Comparison of ENCODE assay signal across 19 cellular contexts in genomic region chr7:107224374-107224773, GRCh38. TPM values are rescaled to one million over a fixed set of nuclear protein-coding genes. Genes with fewer than 3 reads are reported as not detected.
A peak's percentile ranks its signal among the peaks of the same experiment; 100 is the strongest.
DNase-seq lines count a peak whose midpoint lies in the region; ATAC-seq and TF ChIP-seq lines count a peak whose summit lies in the region.
"Had no signal": no experiment of that assay in that cellular context is flagged by ENCODE, and none has a peak within 500 bp of the region (broad histone marks: within the 10 kb centered on the region; RNA-seq: fewer than 3 reads in every experiment).

No MANE protein-coding gene starts in this region.

- ATAC-seq in Right ventricle myocardium inferior: peak; percentile 38
- ATAC-seq in Right ventricle myocardium superior (ENCODE audit: poor library complexity): no peak
- ATAC-seq in left ventricle myocardium superior: peak; percentile 4
- ATAC-seq in GM19023 (IDR thresholded peaks at IDR 0.05; ENCODE audit: unreplicated experiment): no peak
- ATAC-seq: PC-3 had no signal

- H3K4me1 Mint-ChIP-seq in nephron (peaks cover 19% of the 10 kb centered on the region), type B pancreatic cell (ENCODE audit: unreplicated experiment) (peaks cover 18% of the 10 kb centered on the region)
- no peaks in the 10 kb centered on the region for H3K4me1 Mint-ChIP-seq in CD8-positive, alpha-beta memory T cell

- no peak for DNase-seq in Right ventricle myocardium inferior (ENCODE audit: missing footprints)
- DNase-seq in Right ventricle myocardium superior: no peak
- no peak for DNase-seq in left ventricle myocardium superior
- no peak for DNase-seq in type B pancreatic cell (ENCODE audit: extremely low spot score, unreplicated experiment)
- DNase-seq in vagina (ENCODE audit: extremely low spot score in 2 of 2): no peak
- DNase-seq in CD8-positive, alpha-beta memory T cell: no peak
- DNase-seq: BE2C; CD4-positive, alpha-beta memory T cell; GM23248; HCEC 1CT; KG1; NCI-H1436 treated with DMSO at 0.1 percent for 48 hours; NCI-H2081; NCI-H510A treated with DMSO at 0.1 percent for 48 hours; PC-3 had no signal

- intact Hi-C loops in Right ventricle myocardium inferior (cut with DNase I) (loop anchor here (5.0 kb wide), 1 partner anchor 253 kb away; no protein-coding TSS in a partner anchor), Right ventricle myocardium superior (cut with DNase I) (no loop called here), left ventricle myocardium superior (cut with micrococcal nuclease) (loop anchor here (10.0 kb wide), 1 partner anchor 50 kb away; no protein-coding TSS in a partner anchor), vagina (cut with DNase I) (no loop called here)

- POLR2A ChIA-PET in CD8-positive, alpha-beta memory T cell (lab: Charles Lee): interaction anchor here (0.5 kb wide), 1 partner anchor 9 kb away, joined by 3 read pairs; no protein-coding TSS in a partner anchor

- no peaks in the 10 kb centered on the region for H3K27me3 ChIP-seq in vagina
- no peaks in the 10 kb centered on the region for H3K27me3 ChIP-seq in CD8-positive, alpha-beta memory T cell (ENCODE audit: insufficient read depth, low read length, poor library complexity, severe bottlenecking)
- H3K27me3 ChIP-seq: BE2C had no signal

- no peak overlapping the region for H3K27ac ChIP-seq in vagina
- no peak overlapping the region for H3K27ac ChIP-seq in CD8-positive, alpha-beta memory T cell (ENCODE audit: low read depth, low read length)
- H3K27ac ChIP-seq: 22Rv1, GM23248, RWPE1 had no signal

- H3K9me3 ChIP-seq in vagina: no peaks in the 10 kb centered on the region
- H3K9me3 ChIP-seq in CD8-positive, alpha-beta memory T cell (ENCODE audit: low read length): no peaks in the 10 kb centered on the region
- H3K9me3 ChIP-seq: BE2C had no signal

- no peaks in the 10 kb centered on the region for H3K4me1 ChIP-seq in vagina
- no peaks in the 10 kb centered on the region for H3K4me1 ChIP-seq in CD8-positive, alpha-beta memory T cell (ENCODE audit: insufficient read depth, low read length)
- H3K4me1 ChIP-seq: BE2C had no signal

- TF ChIP-seq CTCF in nephron (IDR thresholded peaks at IDR 0.05; ENCODE audit: unreplicated experiment in 3 of 3): no peak
- TF ChIP-seq CTCF in type B pancreatic cell (conservative IDR thresholded peaks at IDR 0.05): no peak
- no peak for TF ChIP-seq CTCF in vagina (IDR thresholded peaks at IDR 0.05)

- no peaks in the 10 kb centered on the region for H3K9me3 Mint-ChIP-seq in nephron
- H3K9me3 Mint-ChIP-seq in type B pancreatic cell: no peaks in the 10 kb centered on the region
- H3K9me3 Mint-ChIP-seq in CD8-positive, alpha-beta memory T cell: peaks cover 0 to 2% (median 0%) of the 10 kb centered on the region in 5 donors

- TF ChIP-seq POLR2A in vagina (IDR thresholded peaks at IDR 0.05): no peak

- no peaks in the 10 kb centered on the region for H3K36me3 ChIP-seq in vagina
- H3K36me3 ChIP-seq in CD8-positive, alpha-beta memory T cell (ENCODE audit: insufficient read depth, low read length): peaks cover 3% of the 10 kb centered on the region
- H3K36me3 ChIP-seq: BE2C had no signal

- H3K27me3 Mint-ChIP-seq in nephron (ENCODE audit: low read depth): peaks cover 4% of the 10 kb centered on the region
- H3K27me3 Mint-ChIP-seq in type B pancreatic cell: no peaks in the 10 kb centered on the region
- no peaks in the 10 kb centered on the region for H3K27me3 Mint-ChIP-seq in CD8-positive, alpha-beta memory T cell
- H3K27me3 Mint-ChIP-seq: CD4-positive, alpha-beta memory T cell had no signal

- CTCF ChIA-PET in CD8-positive, alpha-beta memory T cell (lab: Charles Lee): interaction anchor here (0.9 kb wide), 1 partner anchor 49 kb away, joined by 3 read pairs; no protein-coding TSS in a partner anchor

- no peak overlapping the region for H3K4me3 Mint-ChIP-seq in nephron
- H3K4me3 Mint-ChIP-seq in type B pancreatic cell: no peak overlapping the region
- no peak overlapping the region for H3K4me3 Mint-ChIP-seq in CD8-positive, alpha-beta memory T cell
- H3K4me3 Mint-ChIP-seq: CD4-positive, alpha-beta memory T cell had no signal

- H3K27ac Mint-ChIP-seq in nephron (peak overlapping the region in 2 of 3 experiments; percentile 23 to 79), type B pancreatic cell (peak overlapping the region; percentile 68)
- H3K27ac Mint-ChIP-seq in CD8-positive, alpha-beta memory T cell: peak overlapping the region in 1 of 8 donors; percentile 53

- H3K4me3 ChIP-seq in vagina: no peak overlapping the region
- H3K4me3 ChIP-seq in CD8-positive, alpha-beta memory T cell (ENCODE audit: low read length): no peak overlapping the region
- H3K4me3 ChIP-seq: GM23248 had no signal

- H3K36me3 Mint-ChIP-seq in nephron (ENCODE audit: low read depth): peaks cover 4% of the 10 kb centered on the region
- H3K36me3 Mint-ChIP-seq in type B pancreatic cell: peaks cover 2% of the 10 kb centered on the region
- peaks cover 12 to 77% (median 16%) of the 10 kb centered on the region in 3 donors for H3K36me3 Mint-ChIP-seq in CD8-positive, alpha-beta memory T cell

RNA-seq across cellular contexts. Expression of gene HBP1, which starts 55.6 kb away (rescaled TPM):
- total RNA-seq in Right ventricle myocardium inferior: 65.8 TPM
- 68.9 TPM for total RNA-seq in Right ventricle myocardium superior
- total RNA-seq in left ventricle myocardium superior: 81.4 TPM
- 51.5 and 56.9 TPM in 2 replicates for total RNA-seq in type B pancreatic cell (ENCODE audit: low replicate concordance)
- 91.3 TPM for total RNA-seq in vagina
- 10 to 100 TPM; 17.2 to 17.6 TPM for total RNA-seq in CD8-positive, alpha-beta memory T cell
- 52.3 TPM for polyA plus RNA-seq in CD8-positive, alpha-beta memory T cell

Comparison
In these comparisons a context has a peak if more than half of its experiments do, and no peak if none do; other contexts are left out.
1. ATAC-seq: peak in Right ventricle myocardium inferior (single experiment) and left ventricle myocardium superior (single experiment); none in Right ventricle myocardium superior (single experiment) and GM19023 (single experiment).
2. intact Hi-C loops: an anchor here in Right ventricle myocardium inferior (5.0 kb wide) and left ventricle myocardium superior (10.0 kb wide); none called in Right ventricle myocardium superior and vagina.